8 cellular contexts compared by ENCODE assay signal in the genomic region with DNA sequence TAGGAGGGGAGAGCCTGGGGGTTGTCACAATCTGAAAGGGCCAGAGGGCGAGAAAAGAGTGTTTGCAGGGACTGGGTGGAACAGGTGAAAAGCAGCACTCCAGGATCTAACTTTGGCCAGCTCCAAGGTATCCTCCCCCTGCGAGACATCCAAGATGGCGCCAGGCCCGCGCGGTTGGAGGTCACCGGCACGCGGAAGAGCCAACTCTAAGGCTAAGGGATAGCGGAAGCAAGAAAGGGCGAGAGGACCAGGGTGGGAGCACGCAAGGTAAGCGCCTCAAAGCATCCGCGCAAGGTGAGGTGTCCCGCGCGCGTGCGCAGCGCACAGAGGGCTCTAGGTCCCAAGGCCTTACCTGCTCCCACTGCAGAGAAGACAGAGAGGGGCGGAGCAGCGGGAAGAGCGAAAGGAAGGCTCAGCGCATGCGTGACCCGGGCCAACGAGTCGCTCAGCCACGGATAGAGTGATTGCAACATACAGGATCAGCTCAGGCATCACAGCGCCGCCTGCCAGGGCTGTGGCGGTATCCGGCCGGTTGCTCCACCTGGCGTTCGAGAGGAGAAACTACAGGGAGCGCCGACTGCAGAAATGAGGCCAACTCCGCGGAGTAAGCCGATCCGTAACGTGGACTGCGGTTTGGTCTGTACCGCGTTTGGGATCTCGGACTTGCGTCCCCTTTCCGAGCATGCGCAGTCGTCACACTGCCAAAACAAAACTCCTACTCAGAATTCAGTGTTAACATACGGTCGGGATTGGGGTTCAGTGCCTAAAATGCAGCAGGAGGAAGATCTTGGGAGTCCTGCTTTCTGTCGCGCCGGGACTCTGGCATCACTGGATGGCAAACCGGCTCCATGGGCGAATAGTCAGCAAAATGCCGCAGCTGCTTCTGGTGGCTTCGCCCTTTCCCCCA. TPM values are rescaled to one million over a fixed set of nuclear protein-coding genes. Genes with fewer than 3 reads are reported as not detected.
DNase-seq lines count a peak whose midpoint lies in the region; ATAC-seq, FAIRE-seq and TF ChIP-seq lines count a peak whose summit lies in the region.

A gene (minus strand): TSS at position 383 of the 907 bp plus-strand sequence. CDS start 3,469 bp downstream, outside the sequence.

- DNase-seq in GM19239 (ENCODE audit: insufficient read length, low spot score) (peak; percentile 90), NCI-H524 (lab: John Stamatoyannopoulos, UW) (peak; percentile 95 to 97), choroid plexus epithelial cell (ENCODE audit: low read depth) (peak; percentile 99), kidney glomerular epithelial cell (lab: John Stamatoyannopoulos, UW) (peak; percentile 97)
- DNase-seq in activated CD4-positive, alpha-beta T cell treated with anti-CD3 and anti-CD28 coated beads for 36 hours, result peak; percentile 99
- peak; percentile 94 to 95 for DNase-seq in stimulated activated CD4-positive, alpha-beta T cell treated with anti-CD3 and anti-CD28 coated beads, Interleukin-1b, Interleukin-23, amount 100 ng/mL, for 1 hour (ENCODE audit: low read depth in 2 of 2)

- peak within 1 kb of the TSS; percentile 93 for H3K4me3 Mint-ChIP-seq in activated CD4-positive, alpha-beta T cell treated with anti-CD3 and anti-CD28 coated beads for 36 hours

- peaks cover 0 to 9% (median 0%) of the 10 kb centered on the region in 11 experiments; a peak in 5 of 22 replicates for H4K20me1 ChIP-seq in BLaER1 treated with 17β-estradiol and CSF1 and Interleukin-3, amounts not matched to agents 10 nM and 100 nM

- H3K36me3 ChIP-seq in BLaER1 treated with 17β-estradiol and CSF1 and Interleukin-3, amounts not matched to agents 10 nM and 100 nM, result peaks cover 26 to 41% (median 36%) of the 10 kb centered on the region in 11 experiments

- H3K27ac ChIP-seq in BLaER1 treated with 17β-estradiol and CSF1 and Interleukin-3, amounts not matched to agents 10 nM and 100 nM, result peak within 1 kb of the TSS; percentile 70 to 95 (median 92)

- H3K27me3 ChIP-seq in BLaER1 treated with 17β-estradiol and CSF1 and Interleukin-3, amounts not matched to agents 10 nM and 100 nM, result peaks cover 31 to 43% (median 39%) of the 10 kb centered on the region in 11 experiments

- H3K36me3 Mint-ChIP-seq in activated CD4-positive, alpha-beta T cell treated with anti-CD3 and anti-CD28 coated beads for 36 hours (ENCODE audit: low read depth), result peaks cover 32% of the 10 kb centered on the region

- H3K4me1 Mint-ChIP-seq in activated CD4-positive, alpha-beta T cell treated with anti-CD3 and anti-CD28 coated beads for 36 hours, result peaks cover 28% of the 10 kb centered on the region

- H3K9me3 ChIP-seq in BLaER1 treated with 17β-estradiol and CSF1 and Interleukin-3, amounts not matched to agents 10 nM and 100 nM (replicated peaks in 1 of 11), result no peaks in the 10 kb centered on the region

- peak; percentile 78 for ATAC-seq in HG03457 (IDR thresholded peaks at IDR 0.05; ENCODE audit: unreplicated experiment)
- peak; percentile 96 for ATAC-seq in activated CD4-positive, alpha-beta T cell treated with anti-CD3 and anti-CD28 coated beads for 36 hours

- H3K9ac ChIP-seq in BLaER1 treated with 17β-estradiol and CSF1 and Interleukin-3, amounts not matched to agents 10 nM and 100 nM, result peak within 1 kb of the TSS; percentile 76 to 91 (median 87)

- H3K27ac Mint-ChIP-seq in activated CD4-positive, alpha-beta T cell treated with anti-CD3 and anti-CD28 coated beads for 36 hours, result peak within 1 kb of the TSS; percentile 95

- peak; percentile 98 for FAIRE-seq in GM19239 (lab: Jason Lieb, UNC)

- POLR2A ChIA-PET in activated CD4-positive, alpha-beta T cell treated with anti-CD3 and anti-CD28 coated beads for 36 hours (lab: Charles Lee), result interaction anchor here (0.6 to 1.0 kb wide), 10 partner anchors 13 to 408 kb away, joined by 3 to 5 read pairs (median 3); a partner anchor contains a TSS

- peak within 1 kb of the TSS; percentile 89 to 100 (median 98) for H3K4me2 ChIP-seq in BLaER1 treated with 17β-estradiol and CSF1 and Interleukin-3, amounts not matched to agents 10 nM and 100 nM

- CTCF ChIA-PET in activated CD4-positive, alpha-beta T cell treated with anti-CD3 and anti-CD28 coated beads for 36 hours (lab: Charles Lee), result interaction anchor here (0.5 to 6.6 kb wide), 35 partner anchors 11 to 619 kb away, joined by 3 to 103 read pairs (median 5); a partner anchor contains a TSS

- H3K4me1 ChIP-seq in BLaER1 treated with 17β-estradiol and CSF1 and Interleukin-3, amounts not matched to agents 10 nM and 100 nM, result peaks cover 21 to 53% (median 38%) of the 10 kb centered on the region in 10 experiments

- no peaks in the 10 kb centered on the region for H3K9me3 Mint-ChIP-seq in activated CD4-positive, alpha-beta T cell treated with anti-CD3 and anti-CD28 coated beads for 36 hours (ENCODE audit: low read depth)

- TF ChIP-seq CTCF in choroid plexus epithelial cell (conservative IDR thresholded peaks at IDR 0.05; ENCODE audit: low read depth, low read length), result peak; percentile 98

- H3K27me3 Mint-ChIP-seq in activated CD4-positive, alpha-beta T cell treated with anti-CD3 and anti-CD28 coated beads for 36 hours, result peaks cover 20% of the 10 kb centered on the region

- H3K4me3 ChIP-seq in BLaER1 treated with 17β-estradiol and CSF1 and Interleukin-3, amounts not matched to agents 10 nM and 100 nM, result peak within 1 kb of the TSS; percentile 62 to 84 (median 72)
- peak within 1 kb of the TSS; percentile 98 for H3K4me3 ChIP-seq in choroid plexus epithelial cell (ENCODE audit: low read depth, low read length)

- intact Hi-C loops in activated CD4-positive, alpha-beta T cell treated with anti-CD3 and anti-CD28 coated beads for 36 hours (cut with DNase I, micrococcal nuclease), result loop anchor here (1.0 to 5.0 kb wide), 13 partner anchors 19 to 670 kb away; a partner anchor contains a TSS

RNA-seq across cellular contexts. Expression of the gene that starts here (rescaled TPM):
- 100 to 1,000 TPM; 356 to 415 TPM for total RNA-seq in activated CD4-positive, alpha-beta T cell treated with anti-CD3 and anti-CD28 coated beads for 36 hours

Comparison
In these comparisons a context has a peak if more than half of its experiments do, and no peak if none do; other contexts are left out.
1. Peak in every context shown above with its lines: DNase-seq, ATAC-seq, H3K4me3 ChIP-seq and H3K27ac ChIP-seq.